5 cellular contexts compared by ENCODE assay signal in the genomic region with DNA sequence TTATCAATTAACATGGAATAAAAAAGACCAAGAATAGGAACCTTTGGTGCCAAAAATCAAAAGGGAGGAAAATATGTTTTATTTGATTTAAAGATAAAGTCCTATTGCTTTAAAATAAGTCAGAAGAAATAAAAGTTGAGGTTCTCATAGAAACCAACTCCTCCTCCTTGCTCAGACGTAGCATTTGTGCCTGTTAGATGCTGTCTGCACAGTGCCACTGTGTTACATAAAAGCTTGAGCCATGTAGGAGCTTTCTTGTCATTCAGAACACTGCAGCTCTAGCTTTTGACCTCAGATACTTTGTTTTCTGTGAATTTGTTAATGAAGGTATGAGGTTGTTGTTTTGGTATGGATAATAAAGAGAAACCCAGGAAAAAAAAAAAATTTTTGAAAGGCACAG. TPM values are rescaled to one million over a fixed set of nuclear protein-coding genes. Genes with fewer than 3 reads are reported as not detected.
"Had no signal": no experiment of that assay in that cellular context is flagged by ENCODE, and none has a peak within 500 bp of the region (broad histone marks: within the 10 kb centered on the region; RNA-seq: fewer than 3 reads in every experiment).

No MANE protein-coding gene starts in this region.

- H3K27me3 Mint-ChIP-seq: IgD-negative memory B cell had no signal

- H3K4me3 ChIP-seq: GM23248 had no signal

- H3K4me3 Mint-ChIP-seq: H9 had no signal

- DNase-seq: GM23248, H9, HCEC 1CT had no signal

- H2AFZ ChIP-seq: GM23248 had no signal

- H3K27ac ChIP-seq: GM23248 had no signal

- H3K27ac Mint-ChIP-seq: IgD-negative memory B cell had no signal

- H3K9ac ChIP-seq: GM23248 had no signal

RNA-seq across cellular contexts. Expression of gene LRRC4, which starts 50.3 kb away (rescaled TPM):
- total RNA-seq: HT-29 had no signal
- polyA plus RNA-seq: IgD-negative memory B cell had no signal
